8 cellular contexts compared by ENCODE assay signal in genomic region chr18:812123-812672, GRCh38. TPM values are rescaled to one million over a fixed set of nuclear protein-coding genes. Genes with fewer than 3 reads are reported as not detected.
DNase-seq lines count a peak whose midpoint lies in the region; ATAC-seq and TF ChIP-seq lines count a peak whose summit lies in the region.

Gene YES1 (minus strand): TSS chr18:812242. CDS start chr18:756827, 55,415 bp downstream.

- peak within 1 kb of the TSS; percentile 92 for H3K27ac ChIP-seq in AG04450 (ENCODE audit: low read depth, low read length)

- H3K27me3 ChIP-seq in AG04450 (ENCODE audit: control insufficient read depth, insufficient read depth, low read length) (peaks cover 4% of the 10 kb centered on the region), endocrine pancreas (ENCODE audit: control insufficient read depth, insufficient read depth, low read length) (no peaks in the 10 kb centered on the region)

- peak within 1 kb of the TSS; percentile 93 for H3K4me3 Mint-ChIP-seq in activated CD8-positive, alpha-beta memory T cell treated with anti-CD3 and anti-CD28 coated beads, Interleukin-2, amount 10 ng/mL, durations not matched to agents 7 days and 5 days

- H3K36me3 ChIP-seq in endocrine pancreas (ENCODE audit: control insufficient read depth, insufficient read depth, low read length), result no peaks in the 10 kb centered on the region

- DNase-seq in AG04450 (ENCODE audit: low read depth, low spot score) (peak; percentile 21), NCI-H69 (lab: John Stamatoyannopoulos, UW) (peak; percentile 77), midbrain (lab: John Stamatoyannopoulos, UW) (peak; percentile 51)
- DNase-seq in activated CD8-positive, alpha-beta memory T cell treated with anti-CD3 and anti-CD28 coated beads, Interleukin-2, amount 10 ng/mL, durations not matched to agents 7 days and 5 days, result peak; percentile 89
- DNase-seq in stimulated activated CD8-positive, alpha-beta memory T cell treated with anti-CD3 and anti-CD28 coated beads, Interleukin-2, amount 100 ng/mL, for 1 hour (ENCODE audit: low read depth in 2 of 2), result peak; percentile 59 to 67

- H3K9ac ChIP-seq in endocrine pancreas (ENCODE audit: control insufficient read depth, insufficient read depth, low read length), result peak within 1 kb of the TSS; percentile 58

- H3K9me3 Mint-ChIP-seq in activated CD8-positive, alpha-beta memory T cell treated with anti-CD3 and anti-CD28 coated beads, Interleukin-2, amount 10 ng/mL, durations not matched to agents 7 days and 5 days (ENCODE audit: low read depth), result no peaks in the 10 kb centered on the region

- POLR2A ChIA-PET in AG04450 (lab: Yijun Ruan, JAX), result interaction anchor here (1.2 kb wide), 1 partner anchor 18 kb away, joined by 3 read pairs; no protein-coding TSS in a partner anchor

- no peaks in the 10 kb centered on the region; the same call in none of the 2 replicates for H3K9me3 ChIP-seq in AG04450 (ENCODE audit: control insufficient read depth, insufficient read depth, low read length)
- H3K9me3 ChIP-seq in endocrine pancreas (ENCODE audit: control insufficient read depth, low read length), result no peaks in the 10 kb centered on the region

- H3K4me1 Mint-ChIP-seq in activated CD8-positive, alpha-beta memory T cell treated with anti-CD3 and anti-CD28 coated beads, Interleukin-2, amount 10 ng/mL, durations not matched to agents 7 days and 5 days, result peaks cover 73% of the 10 kb centered on the region

- H3K4me3 ChIP-seq in AG04450 (ENCODE audit: low read depth, low read length) (peak within 1 kb of the TSS; percentile 90), endocrine pancreas (ENCODE audit: control insufficient read depth, insufficient read depth, low read length) (peak within 1 kb of the TSS; percentile 95)

- no peak for TF ChIP-seq CTCF in AG04450 (IDR thresholded peaks at IDR 0.05; ENCODE audit: low read depth, low read length)

- ATAC-seq in GM18517 (IDR thresholded peaks at IDR 0.05; ENCODE audit: unreplicated experiment) (peak; percentile 27), HG03039 (IDR thresholded peaks at IDR 0.05; ENCODE audit: unreplicated experiment) (peak; percentile 53)
- ATAC-seq in activated CD8-positive, alpha-beta memory T cell treated with anti-CD3 and anti-CD28 coated beads, Interleukin-2, amount 10 ng/mL, durations not matched to agents 7 days and 5 days, result peak; percentile 69

- H3K27me3 Mint-ChIP-seq in activated CD8-positive, alpha-beta memory T cell treated with anti-CD3 and anti-CD28 coated beads, Interleukin-2, amount 10 ng/mL, durations not matched to agents 7 days and 5 days, result no peaks in the 10 kb centered on the region

- peak within 1 kb of the TSS; percentile 99 for H3K27ac Mint-ChIP-seq in activated CD8-positive, alpha-beta memory T cell treated with anti-CD3 and anti-CD28 coated beads, Interleukin-2, amount 10 ng/mL, durations not matched to agents 7 days and 5 days

- peaks cover 18% of the 10 kb centered on the region for H3K4me1 ChIP-seq in endocrine pancreas (ENCODE audit: control insufficient read depth, insufficient read depth, low read length)

- H3K36me3 Mint-ChIP-seq in activated CD8-positive, alpha-beta memory T cell treated with anti-CD3 and anti-CD28 coated beads, Interleukin-2, amount 10 ng/mL, durations not matched to agents 7 days and 5 days, result peaks cover 10% of the 10 kb centered on the region

- CTCF ChIA-PET in AG04450 (lab: Charles Lee), result interaction anchor here (1.4 to 3.2 kb wide), 3 partner anchors 18 to 188 kb away, joined by 6 to 18 read pairs (median 13); no protein-coding TSS in a partner anchor
- CTCF ChIA-PET in activated CD8-positive, alpha-beta memory T cell treated with anti-CD3 and anti-CD28 coated beads, Interleukin-2, amount 10 ng/mL, durations not matched to agents 7 days and 5 days (lab: Charles Lee), result interaction anchor here (0.7 to 5.3 kb wide), 7 partner anchors 9 to 100 kb away, joined by 3 to 69 read pairs (median 8); partner anchors contain the start of gene ENOSF1

RNA-seq across cellular contexts. Expression of gene YES1, which starts in this region (rescaled TPM):
- 18.7 and 23.3 TPM in 2 replicates for polyA plus RNA-seq in AG04450 (2011; rRNA removed)
- 10.5 and 14.6 TPM in 2 replicates for polyA minus RNA-seq in AG04450 (2011; rRNA and poly(A)+ RNA removed)
- total RNA-seq in activated CD8-positive, alpha-beta memory T cell treated with anti-CD3 and anti-CD28 coated beads, Interleukin-2, amount 10 ng/mL, durations not matched to agents 7 days and 5 days, result 10 to 100 TPM; 12.1 to 12.5 TPM

Comparison
In these comparisons a context has a peak if more than half of its experiments do, and no peak if none do; other contexts are left out.
1. Peak in every context shown above with its lines: DNase-seq, ATAC-seq, H3K4me3 ChIP-seq and H3K27ac ChIP-seq.
2. DNase-seq: peak in every context shown above with its lines; median percentile 89 in activated CD8-positive, alpha-beta memory T cell treated with anti-CD3 and anti-CD28 coated beads, Interleukin-2, amount 10 ng/mL, durations not matched to agents 7 days and 5 days; 77 in NCI-H69; 63 in stimulated activated CD8-positive, alpha-beta memory T cell treated with anti-CD3 and anti-CD28 coated beads, Interleukin-2, amount 100 ng/mL, for 1 hour; 51 in midbrain; 21 in AG04450.